In genomic region chr4:13544556-13545393, GRCh38 we compare ENCODE assay signal across 1 cellular context.
TF ChIP-seq lines count a peak whose summit lies in the region.

No MANE protein-coding gene starts in this region.

TF ChIP-seq in HepG2, 621 proteins besides CTCF, POLR2A, EP300 and RAD21 (continued from another document and continues in another):
- TF ChIP-seq ZNF280D (CRISPR knock-in tag; IDR thresholded peaks at IDR 0.05) (0 out of 2 replicates have a peak, but pooled peaks have one; percentile 34), ZNF672 (CRISPR knock-in tag; IDR thresholded peaks at IDR 0.05) (no peak), ARID2 (CRISPR knock-in tag; IDR thresholded peaks at IDR 0.05; ENCODE audit: borderline replicate concordance) (0 out of 2 replicates have a peak, but pooled peaks have one; percentile 26), ZNF777 (CRISPR knock-in tag; IDR thresholded peaks at IDR 0.05) (peak; percentile 71), XRCC5 (optimal IDR thresholded peaks at IDR 0.05; ENCODE audit: low read length) (peak; percentile 29), KLF9 (CRISPR knock-in tag; IDR thresholded peaks at IDR 0.05; ENCODE audit: low read depth) (no peak), PAF1 (CRISPR knock-in tag; IDR thresholded peaks at IDR 0.05) (no peak), DRAP1 (CRISPR knock-in tag; IDR thresholded peaks at IDR 0.05) (peak; percentile 53; the same call in 1 of the 2 replicates), ZNF335 (CRISPR knock-in tag; IDR thresholded peaks at IDR 0.05) (0 out of 2 replicates have a peak, but pooled peaks have one; percentile 29), SP5 (CRISPR knock-in tag; IDR thresholded peaks at IDR 0.05; ENCODE audit: borderline replicate concordance, low read depth) (peak; percentile 45; the same call in 1 of the 2 replicates), HINFP (CRISPR knock-in tag; IDR thresholded peaks at IDR 0.05; ENCODE audit: low read depth) (0 out of 2 replicates have a peak, but pooled peaks have one; percentile 43), CCDC6 (CRISPR knock-in tag; IDR thresholded peaks at IDR 0.05) (0 out of 2 replicates have a peak, but pooled peaks have one; percentile 28), CBX2 (IDR thresholded peaks at IDR 0.05; ENCODE audit: low read depth, low read length) (no peak), CBX2 (CRISPR knock-in tag; IDR thresholded peaks at IDR 0.05; ENCODE audit: low read depth) (no peak), UBTF (CRISPR knock-in tag; IDR thresholded peaks at IDR 0.05) (0 out of 2 replicates have a peak, but pooled peaks have one; percentile 35), SATB2 (CRISPR knock-in tag; IDR thresholded peaks at IDR 0.05) (0 out of 2 replicates have a peak, but pooled peaks have one; percentile 24), ZNF205 (CRISPR knock-in tag; IDR thresholded peaks at IDR 0.05) (no peak), CENPBD1 (CRISPR knock-in tag; IDR thresholded peaks at IDR 0.05; ENCODE audit: borderline replicate concordance, low read depth) (no peak), JUNB (CRISPR knock-in tag; IDR thresholded peaks at IDR 0.05; ENCODE audit: borderline replicate concordance) (no peak), ERF (CRISPR knock-in tag; IDR thresholded peaks at IDR 0.05) (peak; percentile 55; the same call in 1 of the 2 replicates), ZNF274 (CRISPR knock-in tag; IDR thresholded peaks at IDR 0.05) (peak; percentile 36; the same call in 1 of the 2 replicates), PBX2 (CRISPR knock-in tag; IDR thresholded peaks at IDR 0.05) (peak; percentile 85), BRF2 (CRISPR knock-in tag; IDR thresholded peaks at IDR 0.05) (no peak), GMEB1 (CRISPR knock-in tag; IDR thresholded peaks at IDR 0.05; ENCODE audit: borderline replicate concordance) (peak; percentile 59; the same call in 1 of the 2 replicates), FOXP4 (CRISPR knock-in tag; IDR thresholded peaks at IDR 0.05) (peak; percentile 28; the same call in 1 of the 2 replicates), ZNF230 (CRISPR knock-in tag; IDR thresholded peaks at IDR 0.05) (0 out of 2 replicates have a peak, but pooled peaks have one; percentile 63), PRDM10 (CRISPR knock-in tag; IDR thresholded peaks at IDR 0.05; ENCODE audit: low read depth) (peak; percentile 64; the same call in 1 of the 2 replicates), MEIS1 (CRISPR knock-in tag; IDR thresholded peaks at IDR 0.05; ENCODE audit: borderline replicate concordance) (peak; percentile 84; the same call in 1 of the 2 replicates), ZNF12 (CRISPR knock-in tag; IDR thresholded peaks at IDR 0.05) (no peak), MAX (IDR thresholded peaks at IDR 0.05) (peak; percentile 94), ZSCAN5A (CRISPR knock-in tag; IDR thresholded peaks at IDR 0.05; ENCODE audit: borderline replicate concordance) (no peak)
